ENCODE assay signal across 1 cellular context in genomic region chr9:91949946-91950664, GRCh38.
TF ChIP-seq lines count a peak whose summit lies in the region.

ROR2 (minus strand) TSS chr9:91950228.

TF ChIP-seq in HEK293, 187 proteins besides CTCF, POLR2A, EP300 and RAD21 (continued from another document and continues in another):
- TF ChIP-seq, protein P1, sequence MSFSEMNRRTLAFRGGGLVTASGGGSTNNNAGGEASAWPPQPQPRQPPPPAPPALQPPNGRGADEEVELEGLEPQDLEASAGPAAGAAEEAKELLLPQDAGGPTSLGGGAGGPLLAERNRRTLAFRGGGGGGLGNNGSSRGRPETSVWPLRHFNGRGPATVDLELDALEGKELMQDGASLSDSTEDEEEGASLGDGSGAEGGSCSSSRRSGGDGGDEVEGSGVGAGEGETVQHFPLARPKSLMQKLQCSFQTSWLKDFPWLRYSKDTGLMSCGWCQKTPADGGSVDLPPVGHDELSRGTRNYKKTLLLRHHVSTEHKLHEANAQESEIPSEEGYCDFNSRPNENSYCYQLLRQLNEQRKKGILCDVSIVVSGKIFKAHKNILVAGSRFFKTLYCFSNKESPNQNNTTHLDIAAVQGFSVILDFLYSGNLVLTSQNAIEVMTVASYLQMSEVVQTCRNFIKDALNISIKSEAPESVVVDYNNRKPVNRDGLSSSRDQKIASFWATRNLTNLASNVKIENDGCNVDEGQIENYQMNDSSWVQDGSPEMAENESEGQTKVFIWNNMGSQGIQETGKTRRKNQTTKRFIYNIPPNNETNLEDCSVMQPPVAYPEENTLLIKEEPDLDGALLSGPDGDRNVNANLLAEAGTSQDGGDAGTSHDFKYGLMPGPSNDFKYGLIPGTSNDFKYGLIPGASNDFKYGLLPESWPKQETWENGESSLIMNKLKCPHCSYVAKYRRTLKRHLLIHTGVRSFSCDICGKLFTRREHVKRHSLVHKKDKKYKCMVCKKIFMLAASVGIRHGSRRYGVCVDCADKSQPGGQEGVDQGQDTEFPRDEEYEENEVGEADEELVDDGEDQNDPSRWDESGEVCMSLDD (tag by site-specific recombination; IDR thresholded peaks at IDR 0.05) = peak; percentile 29; the same call in 1 of the 2 replicates
- TF ChIP-seq YY2 (tag by site-specific recombination; IDR thresholded peaks at IDR 0.05) = no peak
- no peak for TF ChIP-seq SCRT2 (tag by site-specific recombination; IDR thresholded peaks at IDR 0.05)
- TF ChIP-seq ZNF785 (tag by site-specific recombination; IDR thresholded peaks at IDR 0.05) = no peak
- TF ChIP-seq ZBTB26 (tag by site-specific recombination; optimal IDR thresholded peaks at IDR 0.05) = peak; percentile 46
- TF ChIP-seq ZNF560 (tag by site-specific recombination; IDR thresholded peaks at IDR 0.05; ENCODE audit: borderline replicate concordance) = no peak
- no peak for TF ChIP-seq ZNF530 (tag by site-specific recombination; IDR thresholded peaks at IDR 0.05; ENCODE audit: low read depth)
- TF ChIP-seq ZNF202 (tag by site-specific recombination; IDR thresholded peaks at IDR 0.05; ENCODE audit: borderline replicate concordance) = no peak
- no peak for TF ChIP-seq ZNF521 (tag by site-specific recombination; IDR thresholded peaks at IDR 0.05)
- TF ChIP-seq ZBTB48 (tag by site-specific recombination; IDR thresholded peaks at IDR 0.05) = no peak
- TF ChIP-seq SP2 (tag by site-specific recombination; IDR thresholded peaks at IDR 0.05) = peak; percentile 44
- no peak for TF ChIP-seq OSR2 (tag by site-specific recombination; IDR thresholded peaks at IDR 0.05)
- TF ChIP-seq TSHZ1 (tag by site-specific recombination; IDR thresholded peaks at IDR 0.05; ENCODE audit: borderline replicate concordance) = no peak
- TF ChIP-seq, protein P2, sequence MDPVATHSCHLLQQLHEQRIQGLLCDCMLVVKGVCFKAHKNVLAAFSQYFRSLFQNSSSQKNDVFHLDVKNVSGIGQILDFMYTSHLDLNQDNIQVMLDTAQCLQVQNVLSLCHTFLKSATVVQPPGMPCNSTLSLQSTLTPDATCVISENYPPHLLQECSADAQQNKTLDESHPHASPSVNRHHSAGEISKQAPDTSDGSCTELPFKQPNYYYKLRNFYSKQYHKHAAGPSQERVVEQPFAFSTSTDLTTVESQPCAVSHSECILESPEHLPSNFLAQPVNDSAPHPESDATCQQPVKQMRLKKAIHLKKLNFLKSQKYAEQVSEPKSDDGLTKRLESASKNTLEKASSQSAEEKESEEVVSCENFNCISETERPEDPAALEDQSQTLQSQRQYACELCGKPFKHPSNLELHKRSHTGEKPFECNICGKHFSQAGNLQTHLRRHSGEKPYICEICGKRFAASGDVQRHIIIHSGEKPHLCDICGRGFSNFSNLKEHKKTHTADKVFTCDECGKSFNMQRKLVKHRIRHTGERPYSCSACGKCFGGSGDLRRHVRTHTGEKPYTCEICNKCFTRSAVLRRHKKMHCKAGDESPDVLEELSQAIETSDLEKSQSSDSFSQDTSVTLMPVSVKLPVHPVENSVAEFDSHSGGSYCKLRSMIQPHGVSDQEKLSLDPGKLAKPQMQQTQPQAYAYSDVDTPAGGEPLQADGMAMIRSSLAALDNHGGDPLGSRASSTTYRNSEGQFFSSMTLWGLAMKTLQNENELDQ (tag by site-specific recombination; IDR thresholded peaks at IDR 0.05; ENCODE audit: low read depth) = no peak
- no peak for TF ChIP-seq ZNF121 (tag by site-specific recombination; IDR thresholded peaks at IDR 0.05)
- peak; percentile 42; the same call in 1 of the 2 replicates for TF ChIP-seq GLIS2 (tag by site-specific recombination; IDR thresholded peaks at IDR 0.05)
- no peak for TF ChIP-seq ZNF48 (tag by site-specific recombination; IDR thresholded peaks at IDR 0.05)
- TF ChIP-seq ZNF549 (tag by site-specific recombination; IDR thresholded peaks at IDR 0.05) = no peak
- no peak for TF ChIP-seq AEBP2 (tag by site-specific recombination; IDR thresholded peaks at IDR 0.05; ENCODE audit: borderline replicate concordance)
- TF ChIP-seq ZNF664 (tag by site-specific recombination; IDR thresholded peaks at IDR 0.05) = no peak
- no peak for TF ChIP-seq KLF7 (tag by site-specific recombination; IDR thresholded peaks at IDR 0.05; ENCODE audit: borderline replicate concordance)
- no peak for TF ChIP-seq ZNF138 (tag by site-specific recombination; IDR thresholded peaks at IDR 0.05; ENCODE audit: borderline replicate concordance)
- TF ChIP-seq ZNF670 (tag by site-specific recombination; IDR thresholded peaks at IDR 0.05; ENCODE audit: low read depth) = no peak
- TF ChIP-seq ZNF514 (tag by site-specific recombination; IDR thresholded peaks at IDR 0.05) = no peak
- no peak for TF ChIP-seq ZEB2 (tag by site-specific recombination; IDR thresholded peaks at IDR 0.05)
- TF ChIP-seq BCL11B (tag by site-specific recombination; IDR thresholded peaks at IDR 0.05; ENCODE audit: low read depth) = no peak
- TF ChIP-seq PRDM1 (tag by site-specific recombination; IDR thresholded peaks at IDR 0.05) = peak; percentile 69
- peak; percentile 70 for TF ChIP-seq PATZ1 (tag by site-specific recombination; IDR thresholded peaks at IDR 0.05)
- TF ChIP-seq ZNF843 (tag by site-specific recombination; IDR thresholded peaks at IDR 0.05) = no peak
- no peak for TF ChIP-seq ZNF416 (tag by site-specific recombination; IDR thresholded peaks at IDR 0.05)
- TF ChIP-seq TCF7L2 (IDR thresholded peaks at IDR 0.05; ENCODE audit: borderline replicate concordance, low read depth, low read length) = no peak
- no peak for TF ChIP-seq RBAK (tag by site-specific recombination; IDR thresholded peaks at IDR 0.05)
- TF ChIP-seq, protein P3, sequence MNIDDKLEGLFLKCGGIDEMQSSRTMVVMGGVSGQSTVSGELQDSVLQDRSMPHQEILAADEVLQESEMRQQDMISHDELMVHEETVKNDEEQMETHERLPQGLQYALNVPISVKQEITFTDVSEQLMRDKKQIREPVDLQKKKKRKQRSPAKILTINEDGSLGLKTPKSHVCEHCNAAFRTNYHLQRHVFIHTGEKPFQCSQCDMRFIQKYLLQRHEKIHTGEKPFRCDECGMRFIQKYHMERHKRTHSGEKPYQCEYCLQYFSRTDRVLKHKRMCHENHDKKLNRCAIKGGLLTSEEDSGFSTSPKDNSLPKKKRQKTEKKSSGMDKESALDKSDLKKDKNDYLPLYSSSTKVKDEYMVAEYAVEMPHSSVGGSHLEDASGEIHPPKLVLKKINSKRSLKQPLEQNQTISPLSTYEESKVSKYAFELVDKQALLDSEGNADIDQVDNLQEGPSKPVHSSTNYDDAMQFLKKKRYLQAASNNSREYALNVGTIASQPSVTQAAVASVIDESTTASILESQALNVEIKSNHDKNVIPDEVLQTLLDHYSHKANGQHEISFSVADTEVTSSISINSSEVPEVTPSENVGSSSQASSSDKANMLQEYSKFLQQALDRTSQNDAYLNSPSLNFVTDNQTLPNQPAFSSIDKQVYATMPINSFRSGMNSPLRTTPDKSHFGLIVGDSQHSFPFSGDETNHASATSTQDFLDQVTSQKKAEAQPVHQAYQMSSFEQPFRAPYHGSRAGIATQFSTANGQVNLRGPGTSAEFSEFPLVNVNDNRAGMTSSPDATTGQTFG (tag by site-specific recombination; IDR thresholded peaks at IDR 0.05; ENCODE audit: borderline replicate concordance) = no peak
- TF ChIP-seq REPIN1 (tag by site-specific recombination; IDR thresholded peaks at IDR 0.05; ENCODE audit: low read depth) = no peak
- peak; percentile 86 for TF ChIP-seq ZNF335 (tag by site-specific recombination; conservative IDR thresholded peaks at IDR 0.05)
- TF ChIP-seq, protein P4, sequence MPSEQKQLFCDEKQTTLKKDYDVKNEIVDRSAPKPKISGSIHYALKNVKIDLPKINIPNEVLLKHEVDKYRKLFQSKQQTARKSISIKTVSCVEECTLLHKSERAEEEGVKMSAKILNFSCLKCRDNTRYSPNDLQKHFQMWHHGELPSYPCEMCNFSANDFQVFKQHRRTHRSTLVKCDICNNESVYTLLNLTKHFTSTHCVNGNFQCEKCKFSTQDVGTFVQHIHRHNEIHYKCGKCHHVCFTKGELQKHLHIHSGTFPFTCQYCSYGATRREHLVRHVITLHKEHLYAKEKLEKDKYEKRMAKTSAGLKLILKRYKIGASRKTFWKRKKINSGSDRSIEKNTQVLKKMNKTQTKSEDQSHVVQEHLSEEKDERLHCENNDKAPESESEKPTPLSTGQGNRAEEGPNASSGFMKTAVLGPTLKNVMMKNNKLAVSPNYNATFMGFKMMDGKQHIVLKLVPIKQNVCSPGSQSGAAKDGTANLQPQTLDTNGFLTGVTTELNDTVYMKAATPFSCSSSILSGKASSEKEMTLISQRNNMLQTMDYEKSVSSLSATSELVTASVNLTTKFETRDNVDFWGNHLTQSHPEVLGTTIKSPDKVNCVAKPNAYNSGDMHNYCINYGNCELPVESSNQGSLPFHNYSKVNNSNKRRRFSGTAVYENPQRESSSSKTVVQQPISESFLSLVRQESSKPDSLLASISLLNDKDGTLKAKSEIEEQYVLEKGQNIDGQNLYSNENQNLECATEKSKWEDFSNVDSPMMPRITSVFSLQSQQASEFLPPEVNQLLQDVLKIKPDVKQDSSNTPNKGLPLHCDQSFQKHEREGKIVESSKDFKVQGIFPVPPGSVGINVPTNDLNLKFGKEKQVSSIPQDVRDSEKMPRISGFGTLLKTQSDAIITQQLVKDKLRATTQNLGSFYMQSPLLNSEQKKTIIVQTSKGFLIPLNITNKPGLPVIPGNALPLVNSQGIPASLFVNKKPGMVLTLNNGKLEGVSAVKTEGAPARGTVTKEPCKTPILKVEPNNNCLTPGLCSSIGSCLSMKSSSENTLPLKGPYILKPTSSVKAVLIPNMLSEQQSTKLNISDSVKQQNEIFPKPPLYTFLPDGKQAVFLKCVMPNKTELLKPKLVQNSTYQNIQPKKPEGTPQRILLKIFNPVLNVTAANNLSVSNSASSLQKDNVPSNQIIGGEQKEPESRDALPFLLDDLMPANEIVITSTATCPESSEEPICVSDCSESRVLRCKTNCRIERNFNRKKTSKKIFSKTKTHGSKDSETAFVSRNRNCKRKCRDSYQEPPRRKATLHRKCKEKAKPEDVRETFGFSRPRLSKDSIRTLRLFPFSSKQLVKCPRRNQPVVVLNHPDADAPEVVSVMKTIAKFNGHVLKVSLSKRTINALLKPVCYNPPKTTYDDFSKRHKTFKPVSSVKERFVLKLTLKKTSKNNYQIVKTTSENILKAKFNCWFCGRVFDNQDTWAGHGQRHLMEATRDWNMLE (tag by site-specific recombination; conservative IDR thresholded peaks at IDR 0.05; ENCODE audit: low read depth) = no peak
